24 cellular contexts compared by ENCODE assay signal in the genomic region with DNA sequence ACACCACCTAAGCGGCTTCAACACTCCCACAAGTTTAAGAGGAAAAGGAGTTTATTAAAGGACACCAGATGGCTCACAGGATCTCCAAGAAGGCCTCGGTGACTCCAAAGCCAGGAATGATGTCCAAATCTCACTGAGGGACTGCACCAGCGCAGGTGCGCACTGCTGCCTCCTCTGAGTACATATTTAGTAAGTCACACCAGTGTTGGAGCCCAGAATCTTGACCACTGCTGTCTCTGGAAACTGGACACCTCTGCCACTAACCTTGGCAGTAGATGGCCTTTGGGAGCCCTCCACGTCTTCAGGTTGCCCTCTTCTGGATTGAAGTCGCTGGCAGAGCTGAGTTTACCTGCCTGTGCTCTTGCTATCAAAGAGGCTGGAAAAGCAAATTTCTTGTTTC.
DNase-seq lines count a peak whose midpoint lies in the region; ATAC-seq and TF ChIP-seq lines count a peak whose summit lies in the region.
"Had no signal": no experiment of that assay in that cellular context is flagged by ENCODE, and none has a peak within 500 bp of the region (broad histone marks: within the 10 kb centered on the region; RNA-seq: fewer than 3 reads in every experiment).

No MANE protein-coding gene starts in this region.

- H3K4me3 Mint-ChIP-seq in stimulated activated memory B cell treated with anti-CD40 and anti-IgM and Interleukin-4, amounts not matched to agents 10 μg/mL and 1 μg/mL and 100 μg/mL, for 72 hours = no peak overlapping the region
- H3K4me3 Mint-ChIP-seq in nephron progenitor cell = no peak overlapping the region
- H3K4me3 Mint-ChIP-seq: CD14-positive monocyte; CD4-positive, alpha-beta memory T cell; CD4-positive, CD25-positive, alpha-beta regulatory T cell; CD8-positive, alpha-beta memory T cell had no signal

- H3K36me3 ChIP-seq in WERI-Rb-1 = no peaks in the 10 kb centered on the region; the same call in 1 of the 2 replicates
- H3K36me3 ChIP-seq: BE2C, BLaER1 had no signal

- peaks cover 10% of the 10 kb centered on the region for H3K4me1 Mint-ChIP-seq in stimulated activated memory B cell treated with anti-CD40 and anti-IgM and Interleukin-4, amounts not matched to agents 10 μg/mL and 1 μg/mL and 100 μg/mL, for 72 hours
- peaks cover 4% of the 10 kb centered on the region for H3K4me1 Mint-ChIP-seq in nephron progenitor cell

- H3K27me3 ChIP-seq in WERI-Rb-1 (ENCODE audit: insufficient read depth, low read depth, severe bottlenecking) = no peaks in the 10 kb centered on the region
- H3K27me3 ChIP-seq: BE2C had no signal

- H3K4me3 ChIP-seq in WERI-Rb-1 (ENCODE audit: low read depth, low read length) = no peak overlapping the region
- H3K4me3 ChIP-seq: BLaER1 had no signal

- H3K27me3 Mint-ChIP-seq in stimulated activated memory B cell treated with anti-CD40 and anti-IgM and Interleukin-4, amounts not matched to agents 10 μg/mL and 1 μg/mL and 100 μg/mL, for 72 hours = no peaks in the 10 kb centered on the region
- H3K27me3 Mint-ChIP-seq in nephron progenitor cell (ENCODE audit: low read depth, poor library complexity) = peaks cover 3% of the 10 kb centered on the region
- H3K27me3 Mint-ChIP-seq: CD4-positive, CD25-positive, alpha-beta regulatory T cell had no signal

- peak overlapping the region; percentile 83 for H3K27ac ChIP-seq in WERI-Rb-1
- H3K27ac ChIP-seq: BLaER1 had no signal

- peaks cover 4% of the 10 kb centered on the region for H3K36me3 Mint-ChIP-seq in stimulated activated memory B cell treated with anti-CD40 and anti-IgM and Interleukin-4, amounts not matched to agents 10 μg/mL and 1 μg/mL and 100 μg/mL, for 72 hours
- H3K36me3 Mint-ChIP-seq in nephron progenitor cell (ENCODE audit: low read depth) = peaks cover 4% of the 10 kb centered on the region
- H3K36me3 Mint-ChIP-seq: CD4-positive, alpha-beta memory T cell; CD4-positive, CD25-positive, alpha-beta regulatory T cell; CD8-positive, alpha-beta memory T cell had no signal

- H3K9me3 Mint-ChIP-seq in stimulated activated memory B cell treated with anti-CD40 and anti-IgM and Interleukin-4, amounts not matched to agents 10 μg/mL and 1 μg/mL and 100 μg/mL, for 72 hours = peaks cover 3% of the 10 kb centered on the region
- peaks cover 71% of the 10 kb centered on the region for H3K9me3 Mint-ChIP-seq in nephron progenitor cell
- H3K9me3 Mint-ChIP-seq: CD4-positive, alpha-beta memory T cell had no signal

- peaks cover 3% of the 10 kb centered on the region for H3K9me3 ChIP-seq in WERI-Rb-1 (ENCODE audit: severe bottlenecking)
- H3K9me3 ChIP-seq: BE2C, BLaER1 had no signal

- H3K27ac Mint-ChIP-seq in stimulated activated memory B cell treated with anti-CD40 and anti-IgM and Interleukin-4, amounts not matched to agents 10 μg/mL and 1 μg/mL and 100 μg/mL, for 72 hours = no peak overlapping the region
- no peak overlapping the region for H3K27ac Mint-ChIP-seq in nephron progenitor cell
- H3K27ac Mint-ChIP-seq: CD14-positive monocyte; CD4-positive, CD25-positive, alpha-beta regulatory T cell; CD8-positive, alpha-beta memory T cell had no signal

- no peak for ATAC-seq in GM21423 (IDR thresholded peaks at IDR 0.05; ENCODE audit: unreplicated experiment)
- no peak for ATAC-seq in stimulated activated memory B cell treated with anti-CD40 and anti-IgM and Interleukin-4, amounts not matched to agents 10 μg/mL and 1 μg/mL and 100 μg/mL, for 72 hours

- peak; percentile 61 for DNase-seq in NCI-H82 (lab: John Stamatoyannopoulos, UW)
- peak; percentile 77 for DNase-seq in WERI-Rb-1
- peak; percentile 23 for DNase-seq in cerebellar cortex (ENCODE audit: low spot score)
- DNase-seq in NCI-H1048 (lab: John Stamatoyannopoulos, UW) = no peak
- DNase-seq in nephron progenitor cell = no peak
- DNase-seq: 8988T; ACHN; BE2C; C1 segment of cervical spinal cord; CD4-positive, alpha-beta memory T cell; CD4-positive, CD25-positive, alpha-beta regulatory T cell; CD8-positive, alpha-beta memory T cell; COR-L47; DMS 273 treated with DMSO at 0.1 percent for 48 hours; DMS153; DMS53; DMS79; DND-41; EL; GF-D8 had no signal

- TF ChIP-seq CTCF in WERI-Rb-1 (IDR thresholded peaks at IDR 0.05; ENCODE audit: low read depth, low read length) (no peak), nephron progenitor cell (IDR thresholded peaks at IDR 0.05) (no peak)

Comparison
In these comparisons a context has a peak if more than half of its experiments do, and no peak if none do; other contexts are left out.
1. DNase-seq: peak in NCI-H82 (single experiment), WERI-Rb-1 (single experiment) and cerebellar cortex (single experiment); none in NCI-H1048 (single experiment) and nephron progenitor cell (single experiment).